Comparison of ENCODE assay signal across 2 cellular contexts in the genomic region with DNA sequence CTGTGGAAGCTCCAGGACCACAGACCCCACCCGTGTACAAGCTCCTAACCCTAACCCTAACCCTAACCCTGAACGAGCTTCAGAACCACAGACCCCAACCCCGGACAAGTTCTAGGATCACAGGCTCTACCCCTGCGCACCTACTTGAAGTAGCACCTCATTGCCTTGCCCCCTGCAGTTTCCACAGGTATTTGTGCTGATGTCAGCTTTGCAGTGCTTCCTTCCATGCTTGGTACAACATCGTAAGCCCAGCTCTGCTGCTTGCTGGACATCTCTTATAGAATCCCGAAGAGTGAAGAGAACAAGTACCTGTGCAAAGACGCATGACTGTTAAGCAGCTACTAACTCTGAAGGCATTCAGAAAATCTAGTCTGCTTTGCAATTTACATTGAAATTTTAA.
A peak's percentile ranks its signal among the peaks of the same experiment; 100 is the strongest.
TF ChIP-seq lines count a peak whose summit lies in the region.

No MANE protein-coding gene starts in this region.

TF ChIP-seq in IMR-90, 13 proteins besides CTCF, POLR2A, EP300 and RAD21:
- TF ChIP-seq MAZ (IDR thresholded peaks at IDR 0.05; ENCODE audit: borderline replicate concordance, low read depth, low read length) (no peak), MAFK (IDR thresholded peaks at IDR 0.05; ENCODE audit: low read depth, low read length) (peak; percentile 48; the same call in 1 of the 2 replicates)

TF ChIP-seq in endothelial cell of umbilical vein, 7 proteins besides CTCF, POLR2A, EP300 and RAD21:
- no peak for TF ChIP-seq JUN (IDR thresholded peaks at IDR 0.05; ENCODE audit: borderline replicate concordance, insufficient read depth, insufficient read length, low read depth)
- TF ChIP-seq FOS (IDR thresholded peaks at IDR 0.05; ENCODE audit: borderline replicate concordance, insufficient read depth, low read length) = no peak
- no peak for TF ChIP-seq POLR2AphosphoS5 (IDR thresholded peaks at IDR 0.05; ENCODE audit: insufficient read depth, low read depth, low read length)
- TF ChIP-seq, protein P1, sequence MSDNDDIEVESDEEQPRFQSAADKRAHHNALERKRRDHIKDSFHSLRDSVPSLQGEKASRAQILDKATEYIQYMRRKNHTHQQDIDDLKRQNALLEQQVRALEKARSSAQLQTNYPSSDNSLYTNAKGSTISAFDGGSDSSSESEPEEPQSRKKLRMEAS (IDR thresholded peaks at IDR 0.05; ENCODE audit: insufficient read depth, insufficient read length) = no peak
- TF ChIP-seq GATA2 (IDR thresholded peaks at IDR 0.05; ENCODE audit: insufficient read depth, insufficient read length, low read depth, low read length) = no peak
- no peak for TF ChIP-seq EZH2 (IDR thresholded peaks at IDR 0.05; ENCODE audit: borderline replicate concordance, low read depth, low read length, severe bottlenecking)
- no peak for TF ChIP-seq MYC (IDR thresholded peaks at IDR 0.05; ENCODE audit: low read depth, low read length)
